Comparison of ENCODE assay signal across 7 cellular contexts in genomic region chrX:153744210-153745066, GRCh38. TPM values are rescaled to one million over a fixed set of nuclear protein-coding genes. Genes with fewer than 3 reads are reported as not detected.
DNase-seq lines count a peak whose midpoint lies in the region; ATAC-seq lines count a peak whose summit lies in the region.
"Had no signal": no experiment of that assay in that cellular context is flagged by ENCODE, and none has a peak within 500 bp of the region (broad histone marks: within the 10 kb centered on the region; RNA-seq: fewer than 3 reads in every experiment).

No MANE protein-coding gene starts in this region.

- no peak overlapping the region for H2AFZ ChIP-seq in mesenchymal stem cell (ENCODE audit: low read depth, low read length)

- no peak overlapping the region for H3K27ac Mint-ChIP-seq in T-helper 2 cell treated with Interferon-gamma antibody and Interleukin-4, amounts not matched to agents 5 μg/mL and 100 μg/mL, for 36 hours

- H3K36me3 ChIP-seq in SJCRH30 = no peaks in the 10 kb centered on the region
- H3K36me3 ChIP-seq in mesenchymal stem cell (ENCODE audit: control insufficient read depth in 1 of 2, insufficient read depth in 2 of 2, low read depth in 1 of 2, low read length in 2 of 2) = peaks cover 0 to 12% of the 10 kb centered on the region in 2 experiments

- ATAC-seq in GM18520 (IDR thresholded peaks at IDR 0.05; ENCODE audit: unreplicated experiment) = no peak
- ATAC-seq: body of pancreas had no signal

- H3K4me1 ChIP-seq in SJCRH30 (no peaks in the 10 kb centered on the region), mesenchymal stem cell (ENCODE audit: control insufficient read depth, insufficient read depth, low read depth, low read length) (peaks cover 5% of the 10 kb centered on the region)
- H3K4me1 ChIP-seq: body of pancreas had no signal

- H4K8ac ChIP-seq in mesenchymal stem cell (ENCODE audit: low read length) = peak overlapping the region; percentile 69

- H2BK120ac ChIP-seq in mesenchymal stem cell (ENCODE audit: low read depth, low read length) = no peak overlapping the region

- H3K9me3 ChIP-seq in SJCRH30 (replicated peaks) (no peaks in the 10 kb centered on the region), mesenchymal stem cell (ENCODE audit: control insufficient read depth, low read length) (peaks cover under 1% of the 10 kb centered on the region)
- H3K9me3 ChIP-seq: body of pancreas had no signal

- peak; percentile 81 for DNase-seq in DMS53 (lab: John Stamatoyannopoulos, UW)
- peak; percentile 45 to 59 for DNase-seq in SJCRH30
- no peak for DNase-seq in mesenchymal stem cell
- DNase-seq in T-helper 2 cell treated with Interferon-gamma antibody and Interleukin-4, amounts not matched to agents 5 μg/mL and 100 μg/mL, for 36 hours (ENCODE audit: low spot score) = no peak
- DNase-seq in putamen (ENCODE audit: low spot score) = no peak

- H2BK15ac ChIP-seq in mesenchymal stem cell (ENCODE audit: low read depth, poor library complexity, severe bottlenecking) = no peak overlapping the region

- no peak overlapping the region for H3K4me2 ChIP-seq in mesenchymal stem cell (ENCODE audit: low read length, poor library complexity, severe bottlenecking)

- H3K36me3 Mint-ChIP-seq in T-helper 2 cell treated with Interferon-gamma antibody and Interleukin-4, amounts not matched to agents 5 μg/mL and 100 μg/mL, for 36 hours (ENCODE audit: low read depth) = peaks cover 2% of the 10 kb centered on the region

- H3K27ac ChIP-seq in SJCRH30 (no peak overlapping the region), mesenchymal stem cell (ENCODE audit: low read length, poor library complexity, severe bottlenecking) (no peak overlapping the region)
- H3K27ac ChIP-seq: body of pancreas had no signal

- H3K18ac ChIP-seq in mesenchymal stem cell (ENCODE audit: low read depth in 1 of 2, low read length in 2 of 2) = no peak overlapping the region

- H2BK5ac ChIP-seq in mesenchymal stem cell (ENCODE audit: low read depth, low read length, poor library complexity, severe bottlenecking) = no peak overlapping the region

- 33% methylated on average over 25 of the region's 38 CpGs for WGBS in mesenchymal stem cell

- peaks cover 10% of the 10 kb centered on the region for H3K4me1 Mint-ChIP-seq in T-helper 2 cell treated with Interferon-gamma antibody and Interleukin-4, amounts not matched to agents 5 μg/mL and 100 μg/mL, for 36 hours (ENCODE audit: low read depth)

- H3K4me3 Mint-ChIP-seq in T-helper 2 cell treated with Interferon-gamma antibody and Interleukin-4, amounts not matched to agents 5 μg/mL and 100 μg/mL, for 36 hours = no peak overlapping the region

- no peak overlapping the region for H3K23ac ChIP-seq in mesenchymal stem cell (ENCODE audit: low read length in 2 of 2)

- H3K27me3 ChIP-seq in SJCRH30 (no peaks in the 10 kb centered on the region), mesenchymal stem cell (ENCODE audit: control insufficient read depth in 1 of 2, insufficient read depth in 1 of 2, low read length in 2 of 2) (peaks cover 0 to 8% of the 10 kb centered on the region in 2 experiments)
- H3K27me3 ChIP-seq: body of pancreas had no signal

- no peak overlapping the region for H2BK12ac ChIP-seq in mesenchymal stem cell (ENCODE audit: low read length in 2 of 2)

- H3K79me1 ChIP-seq in mesenchymal stem cell (replicated peaks; ENCODE audit: low read length, poor library complexity, severe bottlenecking) = no peaks in the 10 kb centered on the region

- no peak overlapping the region for H2AK5ac ChIP-seq in mesenchymal stem cell (ENCODE audit: low read length, severe bottlenecking)

- H4K91ac ChIP-seq in mesenchymal stem cell (ENCODE audit: low read length) = no peak overlapping the region

- no peak overlapping the region for H3K14ac ChIP-seq in mesenchymal stem cell (ENCODE audit: low read length in 2 of 2)

- peak overlapping the region; percentile 44 for H3K4me3 ChIP-seq in SJCRH30
- peak overlapping the region in 1 of 2 experiments; percentile 18 for H3K4me3 ChIP-seq in mesenchymal stem cell (ENCODE audit: insufficient read depth in 1 of 2, low read depth in 1 of 2, low read length in 2 of 2)
- H3K4me3 ChIP-seq: body of pancreas had no signal

- H3K9ac ChIP-seq in mesenchymal stem cell (ENCODE audit: low read length) = no peak overlapping the region

- H3K4ac ChIP-seq in mesenchymal stem cell (ENCODE audit: low read depth in 1 of 2, low read length in 2 of 2) = no peak overlapping the region

- peaks cover 3% of the 10 kb centered on the region for H3K27me3 Mint-ChIP-seq in T-helper 2 cell treated with Interferon-gamma antibody and Interleukin-4, amounts not matched to agents 5 μg/mL and 100 μg/mL, for 36 hours (ENCODE audit: low read depth)

- H3K9me3 Mint-ChIP-seq in T-helper 2 cell treated with Interferon-gamma antibody and Interleukin-4, amounts not matched to agents 5 μg/mL and 100 μg/mL, for 36 hours = no peaks in the 10 kb centered on the region

RNA-seq across cellular contexts. Expression of gene PLXNB3, which starts 19.6 kb away (rescaled TPM):
- 2.0 and 3.7 TPM in 2 replicates for total RNA-seq in SJCRH30 (2014; rRNA removed; shearing (Covaris generic))
- 8.0 TPM for polyA plus RNA-seq in mesenchymal stem cell (2013, experiment 1 of 2)
- polyA plus RNA-seq in mesenchymal stem cell (2013, experiment 2 of 2) = 8.5 TPM

RNA-seq across cellular contexts. Expression of gene ABCD1, which starts 19.8 kb away (rescaled TPM):
- 4.8 and 4.9 TPM in 2 replicates for total RNA-seq in SJCRH30 (2014; rRNA removed; shearing (Covaris generic))
- polyA plus RNA-seq in mesenchymal stem cell (2013, experiment 1 of 2) = 15.8 TPM
- 15.4 TPM for polyA plus RNA-seq in mesenchymal stem cell (2013, experiment 2 of 2)

RNA-seq across cellular contexts. Expression of gene BCAP31, which starts 20.3 kb away (rescaled TPM):
- total RNA-seq in SJCRH30 (2014; rRNA removed; shearing (Covaris generic)) = 77.9 and 78.0 TPM in 2 replicates
- polyA plus RNA-seq in mesenchymal stem cell (2013, experiment 1 of 2) = 125 TPM
- 127 TPM for polyA plus RNA-seq in mesenchymal stem cell (2013, experiment 2 of 2)

RNA-seq across cellular contexts. Expression of gene SRPK3, which starts 36.4 kb away (rescaled TPM):
- total RNA-seq in SJCRH30 (2014; rRNA removed; shearing (Covaris generic)) = 17.9 and 33.6 TPM in 2 replicates
- polyA plus RNA-seq in mesenchymal stem cell (2013, experiment 1 of 2) = 0.03 TPM
- polyA plus RNA-seq in mesenchymal stem cell (2013, experiment 2 of 2) = 0.03 TPM
- total RNA-seq: body of pancreas had no signal

RNA-seq across cellular contexts. Expression of gene IDH3G, which starts 49.7 kb away (rescaled TPM):
- total RNA-seq in SJCRH30 (2014; rRNA removed; shearing (Covaris generic)) = 34.3 and 35.0 TPM in 2 replicates
- polyA plus RNA-seq in mesenchymal stem cell (2013, experiment 1 of 2) = 73.4 TPM
- polyA plus RNA-seq in mesenchymal stem cell (2013, experiment 2 of 2) = 71.2 TPM

Comparison
In these comparisons a context has a peak if more than half of its experiments do, and no peak if none do; other contexts are left out.
1. DNase-seq: peak in DMS53 (single experiment) and SJCRH30 (2 of 2); none in mesenchymal stem cell (single experiment), T-helper 2 cell treated with Interferon-gamma antibody and Interleukin-4, amounts not matched to agents 5 μg/mL and 100 μg/mL, for 36 hours (single experiment) and putamen (single experiment).